In genomic region chrX:103310592-103311400, GRCh38 we compare ENCODE assay signal across 8 cellular contexts. TPM values are rescaled to one million over a fixed set of nuclear protein-coding genes. Genes with fewer than 3 reads are reported as not detected.
A peak's percentile ranks its signal among the peaks of the same experiment; 100 is the strongest.
DNase-seq lines count a peak whose midpoint lies in the region; ATAC-seq and TF ChIP-seq lines count a peak whose summit lies in the region.

TSS of gene BEX2 (minus strand) at chrX:103310990. CDS start at chrX:103309976, 1,014 bp downstream.

- H3K4me1 Mint-ChIP-seq in activated T-helper 1 cell treated with anti-CD3 and anti-CD28 coated beads, Interleukin-12 subunit alpha, Interleukin-12 subunit beta, Interleukin-2, Interleukin-4 antibody, amounts not matched to agents 30 ng/mL and 10 ng/mL and 1 ng/mL, durations not matched to agents 14 hours and 24 hours and 36 hours (ENCODE audit: low read depth): no peaks in the 10 kb centered on the region
- no peaks in the 10 kb centered on the region for H3K4me1 Mint-ChIP-seq in stimulated activated naive CD8-positive, alpha-beta T cell treated with anti-CD3 and anti-CD28 coated beads, Interleukin-15, Interleukin-2, amounts not matched to agents 100 ng/mL and 50 ng/mL, for 24 hours (ENCODE audit: low read depth)

- DNase-seq in AG04449 (ENCODE audit: low read depth, low spot score) (no peak), NCI-H82 (lab: John Stamatoyannopoulos, UW) (peak; percentile 91), fibroblast of the aortic adventitia (ENCODE audit: low read depth) (peak; percentile 2)
- DNase-seq in activated T-helper 1 cell treated with anti-CD3 and anti-CD28 coated beads, Interleukin-12 subunit alpha, Interleukin-12 subunit beta, Interleukin-2, Interleukin-4 antibody, amounts not matched to agents 30 ng/mL and 10 ng/mL and 1 ng/mL, durations not matched to agents 14 hours and 24 hours and 36 hours (ENCODE audit: low spot score): peak; percentile 68

- H3K27ac Mint-ChIP-seq in activated T-helper 1 cell treated with anti-CD3 and anti-CD28 coated beads, Interleukin-12 subunit alpha, Interleukin-12 subunit beta, Interleukin-2, Interleukin-4 antibody, amounts not matched to agents 30 ng/mL and 10 ng/mL and 1 ng/mL, durations not matched to agents 14 hours and 24 hours and 36 hours: peak within 1 kb of the TSS; percentile 29
- H3K27ac Mint-ChIP-seq in stimulated activated naive CD8-positive, alpha-beta T cell treated with anti-CD3 and anti-CD28 coated beads, Interleukin-15, Interleukin-2, amounts not matched to agents 100 ng/mL and 50 ng/mL, for 24 hours: no peak within 1 kb of the TSS

- H3K9me2 ChIP-seq in neural cell (ENCODE audit: insufficient read depth, low read length): no peaks in the 10 kb centered on the region

- TF ChIP-seq CTCF in AG04449 (IDR thresholded peaks at IDR 0.05; ENCODE audit: insufficient read depth, low read length, missing control alignments) (no peak), fibroblast of the aortic adventitia (IDR thresholded peaks at IDR 0.05; ENCODE audit: insufficient read depth, low read length) (no peak), neural cell (IDR thresholded peaks at IDR 0.05; ENCODE audit: poor library complexity, severe bottlenecking) (no peak)

- TF ChIP-seq RAD21 in neural cell (conservative IDR thresholded peaks at IDR 0.05): no peak

- no peaks in the 10 kb centered on the region for H3F3A ChIP-seq in neural cell (ENCODE audit: insufficient read depth, low read length, poor library complexity, severe bottlenecking)

- no peaks in the 10 kb centered on the region for H3K9me3 Mint-ChIP-seq in activated T-helper 1 cell treated with anti-CD3 and anti-CD28 coated beads, Interleukin-12 subunit alpha, Interleukin-12 subunit beta, Interleukin-2, Interleukin-4 antibody, amounts not matched to agents 30 ng/mL and 10 ng/mL and 1 ng/mL, durations not matched to agents 14 hours and 24 hours and 36 hours
- no peaks in the 10 kb centered on the region for H3K9me3 Mint-ChIP-seq in stimulated activated naive CD8-positive, alpha-beta T cell treated with anti-CD3 and anti-CD28 coated beads, Interleukin-15, Interleukin-2, amounts not matched to agents 100 ng/mL and 50 ng/mL, for 24 hours

- H3K36me3 Mint-ChIP-seq in activated T-helper 1 cell treated with anti-CD3 and anti-CD28 coated beads, Interleukin-12 subunit alpha, Interleukin-12 subunit beta, Interleukin-2, Interleukin-4 antibody, amounts not matched to agents 30 ng/mL and 10 ng/mL and 1 ng/mL, durations not matched to agents 14 hours and 24 hours and 36 hours (ENCODE audit: low read depth): peaks cover 1% of the 10 kb centered on the region
- peaks cover 4% of the 10 kb centered on the region for H3K36me3 Mint-ChIP-seq in stimulated activated naive CD8-positive, alpha-beta T cell treated with anti-CD3 and anti-CD28 coated beads, Interleukin-15, Interleukin-2, amounts not matched to agents 100 ng/mL and 50 ng/mL, for 24 hours (ENCODE audit: low read depth)

- H3K27me3 Mint-ChIP-seq in activated T-helper 1 cell treated with anti-CD3 and anti-CD28 coated beads, Interleukin-12 subunit alpha, Interleukin-12 subunit beta, Interleukin-2, Interleukin-4 antibody, amounts not matched to agents 30 ng/mL and 10 ng/mL and 1 ng/mL, durations not matched to agents 14 hours and 24 hours and 36 hours (ENCODE audit: insufficient read depth): peaks cover 13% of the 10 kb centered on the region
- H3K27me3 Mint-ChIP-seq in stimulated activated naive CD8-positive, alpha-beta T cell treated with anti-CD3 and anti-CD28 coated beads, Interleukin-15, Interleukin-2, amounts not matched to agents 100 ng/mL and 50 ng/mL, for 24 hours: no peaks in the 10 kb centered on the region

- H2AFZ ChIP-seq in neural cell (ENCODE audit: low read depth, low read length): peak within 1 kb of the TSS; percentile 33

- CTCF ChIA-PET in AG04449 (lab: Yijun Ruan, JAX): no interaction called here

- H3K4me3 Mint-ChIP-seq in activated T-helper 1 cell treated with anti-CD3 and anti-CD28 coated beads, Interleukin-12 subunit alpha, Interleukin-12 subunit beta, Interleukin-2, Interleukin-4 antibody, amounts not matched to agents 30 ng/mL and 10 ng/mL and 1 ng/mL, durations not matched to agents 14 hours and 24 hours and 36 hours: peak within 1 kb of the TSS; percentile 75
- H3K4me3 Mint-ChIP-seq in stimulated activated naive CD8-positive, alpha-beta T cell treated with anti-CD3 and anti-CD28 coated beads, Interleukin-15, Interleukin-2, amounts not matched to agents 100 ng/mL and 50 ng/mL, for 24 hours: peak within 1 kb of the TSS; percentile 76

- H4K20me1 ChIP-seq in neural cell (ENCODE audit: insufficient read depth): no peaks in the 10 kb centered on the region

- peak within 1 kb of the TSS; percentile 34 for H3K4me3 ChIP-seq in AG04449 (ENCODE audit: low read depth, low read length)
- H3K4me3 ChIP-seq in fibroblast of the aortic adventitia (ENCODE audit: low read depth, low read length): peak within 1 kb of the TSS; percentile 52
- peak within 1 kb of the TSS; percentile 85 for H3K4me3 ChIP-seq in neural cell (ENCODE audit: low read length)

- H3K9ac ChIP-seq in neural cell (ENCODE audit: low read length): peak within 1 kb of the TSS; percentile 93

- ATAC-seq in GM19023 (IDR thresholded peaks at IDR 0.05; ENCODE audit: unreplicated experiment) (peak; percentile 99), HG03342 (IDR thresholded peaks at IDR 0.05; ENCODE audit: unreplicated experiment) (peak; percentile 96)

- no peaks in the 10 kb centered on the region for H3K27me3 ChIP-seq in neural cell (ENCODE audit: insufficient read depth, low read depth, low read length)

- H3K79me2 ChIP-seq in neural cell (replicated peaks; ENCODE audit: insufficient read depth, low read length): peaks cover 3% of the 10 kb centered on the region

- H3K4me2 ChIP-seq in neural cell (ENCODE audit: low read length): peak within 1 kb of the TSS; percentile 76

- H3K27ac ChIP-seq in neural cell (ENCODE audit: low read length): peak within 1 kb of the TSS; percentile 80

- POLR2A ChIA-PET in AG04449 (lab: Yijun Ruan, JAX): interaction anchor here (0.6 kb wide), 1 partner anchor 475 kb away, joined by 4 read pairs; no protein-coding TSS in a partner anchor

- no peaks in the 10 kb centered on the region for H3K36me3 ChIP-seq in neural cell (ENCODE audit: insufficient read depth, low read length)

- intact Hi-C loops in activated T-helper 1 cell treated with anti-CD3 and anti-CD28 coated beads, Interleukin-12 subunit alpha, Interleukin-12 subunit beta, Interleukin-2, Interleukin-4 antibody, amounts not matched to agents 30 ng/mL and 10 ng/mL and 1 ng/mL, durations not matched to agents 14 hours and 24 hours and 36 hours (cut with micrococcal nuclease): loop anchor here (1.0 to 2.0 kb wide), 2 partner anchors 56 to 95 kb away; partner anchors contain the start of genes BEX4 and TCEAL8

- TF ChIP-seq EP300 in neural cell (conservative IDR thresholded peaks at IDR 0.05; ENCODE audit: poor library complexity, severe bottlenecking): no peak

- no peaks in the 10 kb centered on the region for H3K9me3 ChIP-seq in neural cell (ENCODE audit: low read length)

TF ChIP-seq in neural cell, 6 proteins besides CTCF, POLR2A, EP300 and RAD21:
- TF ChIP-seq POLR2AphosphoS5 (IDR thresholded peaks at IDR 0.05) (peak; percentile 99), EZH2 (IDR thresholded peaks at IDR 0.05; ENCODE audit: borderline replicate concordance, insufficient read depth, low read length, poor library complexity, severe bottlenecking) (no peak), REST (IDR thresholded peaks at IDR 0.05; ENCODE audit: borderline replicate concordance) (peak; percentile 88), TAF1 (IDR thresholded peaks at IDR 0.05; ENCODE audit: low read depth) (peak; percentile 91), MXI1 (conservative IDR thresholded peaks at IDR 0.05; ENCODE audit: poor library complexity, severe bottlenecking) (peak; percentile 50), SMC3 (conservative IDR thresholded peaks at IDR 0.05; ENCODE audit: poor library complexity) (no peak)

RNA-seq across cellular contexts. Expression of gene BEX2, which starts in this region (rescaled TPM):
- 3.5 and 3.7 TPM in 2 replicates for total RNA-seq in activated T-helper 1 cell treated with anti-CD3 and anti-CD28 coated beads, Interleukin-12 subunit alpha, Interleukin-12 subunit beta, Interleukin-2, Interleukin-4 antibody, amounts not matched to agents 30 ng/mL and 10 ng/mL and 1 ng/mL, durations not matched to agents 14 hours and 24 hours and 36 hours
- 1.6 and 14.3 TPM in 2 replicates for total RNA-seq in fibroblast of the aortic adventitia (ENCODE audit: low replicate concordance)
- 603 and 631 TPM in 2 replicates for polyA plus RNA-seq in neural cell
- polyA minus RNA-seq in neural cell: 148 and 195 TPM in 2 replicates

Comparison
In these comparisons a context has a peak if more than half of its experiments do, and no peak if none do; other contexts are left out.
1. H3K4me3 ChIP-seq: peak in every context shown above with its lines; median percentile 85 in neural cell; 52 in fibroblast of the aortic adventitia; 34 in AG04449.